Comparison of ENCODE assay signal across 8 cellular contexts in genomic region chr7:108000875-108001758, GRCh38. TPM values are rescaled to one million over a fixed set of nuclear protein-coding genes. Genes with fewer than 3 reads are reported as not detected.
DNase-seq lines count a peak whose midpoint lies in the region; ATAC-seq and TF ChIP-seq lines count a peak whose summit lies in the region.

No MANE protein-coding gene starts in this region.

- peaks cover 65% of the 10 kb centered on the region for H3K27me3 Mint-ChIP-seq in CD4-positive, alpha-beta T cell

- peaks cover 50% of the 10 kb centered on the region for H3K27me3 ChIP-seq in CD4-positive, alpha-beta T cell (ENCODE audit: control insufficient read depth, insufficient read depth, low read length)
- H3K27me3 ChIP-seq in dorsolateral prefrontal cortex (peaks cover 0 to 51% (median 20%) of the 10 kb centered on the region in 45 donors), mesenchymal stem cell (ENCODE audit: control insufficient read depth in 1 of 2, insufficient read depth in 1 of 2, low read length in 2 of 2) (no peaks in the 10 kb centered on the region)

- H3K4me3 Mint-ChIP-seq in CD4-positive, alpha-beta T cell, result peak overlapping the region; percentile 80

- no peaks in the 10 kb centered on the region for H3K36me3 Mint-ChIP-seq in CD4-positive, alpha-beta T cell (ENCODE audit: low read depth)

- H2BK120ac ChIP-seq in mesenchymal stem cell (ENCODE audit: low read depth, low read length), result no peak overlapping the region

- H3K4me1 Mint-ChIP-seq in CD4-positive, alpha-beta T cell (ENCODE audit: low read depth), result peaks cover 12% of the 10 kb centered on the region

- peak overlapping the region; percentile 95 for H4K8ac ChIP-seq in mesenchymal stem cell (ENCODE audit: low read length)

- peak overlapping the region; percentile 61 for H3K4me2 ChIP-seq in mesenchymal stem cell (ENCODE audit: low read length, poor library complexity, severe bottlenecking)

- no peaks in the 10 kb centered on the region for H3K9me3 Mint-ChIP-seq in CD4-positive, alpha-beta T cell

- H2AK5ac ChIP-seq in mesenchymal stem cell (ENCODE audit: low read length, severe bottlenecking), result peak overlapping the region; percentile 54

- H2BK12ac ChIP-seq in mesenchymal stem cell (ENCODE audit: low read length in 2 of 2), result peak overlapping the region in 1 of 2 experiments; percentile 27

- no peaks in the 10 kb centered on the region for H3K9me3 ChIP-seq in CD4-positive, alpha-beta T cell (ENCODE audit: control insufficient read depth, low read length)
- H3K9me3 ChIP-seq in mesenchymal stem cell (ENCODE audit: control insufficient read depth, low read length), result no peaks in the 10 kb centered on the region

- no peak for TF ChIP-seq CTCF in CD4-positive, alpha-beta T cell (IDR thresholded peaks at IDR 0.05)
- TF ChIP-seq CTCF in dorsolateral prefrontal cortex (IDR thresholded peaks at IDR 0.05 in 54 of 56, conservative IDR thresholded peaks at IDR 0.05 in 2 of 56; ENCODE audit: low read depth in 1 of 56, partially characterized antibody in 56 of 56), result no peak

- CTCF ChIA-PET in CD4-positive, alpha-beta T cell (lab: Charles Lee), result no interaction called here

- no peak overlapping the region for H2AFZ ChIP-seq in mesenchymal stem cell (ENCODE audit: low read depth, low read length)

- peaks cover 14 to 51% of the 10 kb centered on the region in 2 experiments for H3K36me3 ChIP-seq in mesenchymal stem cell (ENCODE audit: control insufficient read depth in 1 of 2, insufficient read depth in 2 of 2, low read depth in 1 of 2, low read length in 2 of 2)

- peak overlapping the region; percentile 38 to 90 for H3K14ac ChIP-seq in mesenchymal stem cell (ENCODE audit: low read length in 2 of 2)

- intact Hi-C loops in CD4-positive, alpha-beta T cell (cut with DNase I, micrococcal nuclease), result no loop called here
- intact Hi-C loops in dorsolateral prefrontal cortex (cut with DNase I), result no loop called here

- peak overlapping the region; percentile 92 for H3K9ac ChIP-seq in mesenchymal stem cell (ENCODE audit: low read length)

- peak overlapping the region; percentile 93 for H4K91ac ChIP-seq in mesenchymal stem cell (ENCODE audit: low read length)

- peak overlapping the region; percentile 92 to 98 for H3K18ac ChIP-seq in mesenchymal stem cell (ENCODE audit: low read depth in 1 of 2, low read length in 2 of 2)

- H3K27ac Mint-ChIP-seq in CD4-positive, alpha-beta T cell, result no peak overlapping the region

- peak overlapping the region in 1 of 2 experiments; percentile 66 for H3K23ac ChIP-seq in mesenchymal stem cell (ENCODE audit: low read length in 2 of 2)

- H3K27ac ChIP-seq in CD4-positive, alpha-beta T cell (ENCODE audit: low read depth, low read length), result no peak overlapping the region
- peak overlapping the region in 39 of 59 donors; percentile 2 to 83 (median 59) for H3K27ac ChIP-seq in dorsolateral prefrontal cortex
- peak overlapping the region; percentile 99 for H3K27ac ChIP-seq in mesenchymal stem cell (ENCODE audit: low read length, poor library complexity, severe bottlenecking)

- peak overlapping the region; percentile 63 for H2BK15ac ChIP-seq in mesenchymal stem cell (ENCODE audit: low read depth, poor library complexity, severe bottlenecking)

- H2BK5ac ChIP-seq in mesenchymal stem cell (ENCODE audit: low read depth, low read length, poor library complexity, severe bottlenecking), result peak overlapping the region; percentile 81

- no peak for ATAC-seq in CD4-positive, alpha-beta T cell (ENCODE audit: poor library complexity)
- ATAC-seq in HG02870 (IDR thresholded peaks at IDR 0.05; ENCODE audit: unreplicated experiment), result no peak

- 5% methylated on average over 35 of the region's 37 CpGs for WGBS in mesenchymal stem cell

- peak overlapping the region; percentile 86 to 96 for H3K4ac ChIP-seq in mesenchymal stem cell (ENCODE audit: low read depth in 1 of 2, low read length in 2 of 2)

- POLR2A ChIA-PET in CD4-positive, alpha-beta T cell (lab: Charles Lee), result no interaction called here

- no peak for DNase-seq in CD4-positive, alpha-beta T cell
- DNase-seq in NCI-H82 (lab: John Stamatoyannopoulos, UW) (peak; percentile 83), dorsolateral prefrontal cortex (peak in 7 of 10 donors; percentile 18 to 60 (median 38)), mesenchymal stem cell (peak; percentile 58), ureter (ENCODE audit: low spot score) (peak; percentile 52), NCI-H128 (lab: John Stamatoyannopoulos, UW; ENCODE audit: unreplicated experiment) (no peak), cerebellar nuclear complex (lab: John Stamatoyannopoulos, UW) (no peak)

- H3K79me1 ChIP-seq in mesenchymal stem cell (replicated peaks; ENCODE audit: low read length, poor library complexity, severe bottlenecking), result peaks cover 4% of the 10 kb centered on the region

- H3K4me1 ChIP-seq in mesenchymal stem cell (ENCODE audit: control insufficient read depth, insufficient read depth, low read depth, low read length), result peaks cover 13% of the 10 kb centered on the region

- H3K4me3 ChIP-seq in dorsolateral prefrontal cortex (peak overlapping the region in 58 of 59 donors; percentile 45 to 77 (median 64)), mesenchymal stem cell (ENCODE audit: insufficient read depth in 1 of 2, low read depth in 1 of 2, low read length in 2 of 2) (peak overlapping the region; percentile 87 to 94)

RNA-seq across cellular contexts. Expression of gene LAMB1, which starts 1.8 kb away (rescaled TPM):
- not detected for total RNA-seq in CD4-positive, alpha-beta T cell
- total RNA-seq in dorsolateral prefrontal cortex, result 10 to 100 TPM in 119 of 120 experiments, 1 to 10 TPM in 1; 8.8 to 99.3 (median 36.8) TPM
- 509 TPM for polyA plus RNA-seq in mesenchymal stem cell (2013, experiment 1 of 2)
- polyA plus RNA-seq in mesenchymal stem cell (2013, experiment 2 of 2), result 467 TPM
- total RNA-seq in ureter, result 198 TPM

Comparison
In these comparisons a context has a peak if more than half of its experiments do, and no peak if none do; other contexts are left out.
1. DNase-seq: peak in NCI-H82 (single experiment), dorsolateral prefrontal cortex (7 of 10), mesenchymal stem cell (single experiment) and ureter (single experiment); none in CD4-positive, alpha-beta T cell (0 of 10), NCI-H128 (single experiment) and cerebellar nuclear complex (0 of 2).
2. RNA of gene LAMB1, which starts 1.8 kb away (total RNA-seq): 198 TPM in ureter (single experiment) and 8.8 to 99.3 TPM in dorsolateral prefrontal cortex; not detected in CD4-positive, alpha-beta T cell; every median in the first group is over 4 times any median in the second.